Comparison of ENCODE assay signal across 21 cellular contexts in genomic region chr20:59322101-59322500, GRCh38. TPM values are rescaled to one million over a fixed set of nuclear protein-coding genes. Genes with fewer than 3 reads are reported as not detected.
DNase-seq lines count a peak whose midpoint lies in the region; ATAC-seq and TF ChIP-seq lines count a peak whose summit lies in the region.
"Had no signal": no experiment of that assay in that cellular context is flagged by ENCODE, and none has a peak within 500 bp of the region (broad histone marks: within the 10 kb centered on the region; RNA-seq: fewer than 3 reads in every experiment).

No MANE protein-coding gene starts in this region.

- no peaks in the 10 kb centered on the region for H4K20me1 ChIP-seq in neural cell (ENCODE audit: insufficient read depth)

- DNase-seq in A673 (ENCODE audit: low spot score), result peak; percentile 15
- peak; percentile 72 for DNase-seq in NB4 (ENCODE audit: low read depth)
- peak in 1 of 10 donors; percentile 21 for DNase-seq in dorsolateral prefrontal cortex
- no peak for DNase-seq in NOMO-1 (lab: John Stamatoyannopoulos, UW; ENCODE audit: unreplicated experiment in 2 of 2)
- no peak for DNase-seq in H4 (ENCODE audit: low spot score)
- no peak for DNase-seq in SW480 (ENCODE audit: low spot score)
- DNase-seq in foreskin keratinocyte, result no peak
- DNase-seq: EL; GF-D8; MM.1S; NCI-H1092; NCI-H1436; NCI-H187 treated with DMSO at 0.1 percent for 48 hours; NCI-H2107; NCI-H2227 treated with DMSO at 0.1 percent for 48 hours; NCI-H510A treated with DMSO at 0.1 percent for 48 hours; NCI-H774; NK-92 treated with Interleukin-12 subunit alpha and Interleukin-12 subunit beta, amount 100 ng/mL, for 24 hours; Peyer's patch had no signal

- no peak for ATAC-seq in foreskin keratinocyte

- H3K9me3 ChIP-seq in A673 (ENCODE audit: low read depth, low read length, poor library complexity, severe bottlenecking) (no peaks in the 10 kb centered on the region), neural cell (ENCODE audit: low read length) (no peaks in the 10 kb centered on the region)
- H3K9me3 ChIP-seq: Peyer's patch had no signal

- peak overlapping the region; percentile 51 for H3K9ac ChIP-seq in neural cell (ENCODE audit: low read length)

- H3K4me2 ChIP-seq in neural cell (ENCODE audit: low read length), result peak overlapping the region; percentile 10

- peaks cover 11% of the 10 kb centered on the region for H3K27me3 ChIP-seq in A673 (replicated peaks; ENCODE audit: insufficient read depth, low read depth, low read length, poor library complexity)
- H3K27me3 ChIP-seq in dorsolateral prefrontal cortex, result no peaks in the 10 kb centered on the region
- no peaks in the 10 kb centered on the region for H3K27me3 ChIP-seq in neural cell (ENCODE audit: insufficient read depth, low read depth, low read length)
- no peaks in the 10 kb centered on the region for H3K27me3 ChIP-seq in foreskin keratinocyte
- H3K27me3 ChIP-seq: Peyer's patch had no signal

- CTCF ChIA-PET in A673 (lab: Charles Lee), result no interaction called here

- no peaks in the 10 kb centered on the region for H3K9me2 ChIP-seq in neural cell (ENCODE audit: insufficient read depth, low read length)

- H3K4me1 ChIP-seq in A673 (ENCODE audit: insufficient read depth, low read length, poor library complexity, severe bottlenecking) (no peaks in the 10 kb centered on the region), foreskin keratinocyte (no peaks in the 10 kb centered on the region)
- H3K4me1 ChIP-seq: Peyer's patch had no signal

- TF ChIP-seq RAD21 in neural cell (conservative IDR thresholded peaks at IDR 0.05), result no peak

- TF ChIP-seq CTCF in A673 (conservative IDR thresholded peaks at IDR 0.05; ENCODE audit: low read depth, low read length), result no peak
- TF ChIP-seq CTCF in NB4 (IDR thresholded peaks at IDR 0.05; ENCODE audit: low read depth, low read length), result no peak
- TF ChIP-seq CTCF in dorsolateral prefrontal cortex (IDR thresholded peaks at IDR 0.05 in 54 of 56, conservative IDR thresholded peaks at IDR 0.05 in 2 of 56; ENCODE audit: low read depth in 1 of 56, partially characterized antibody in 56 of 56), result no peak
- TF ChIP-seq CTCF in neural cell (IDR thresholded peaks at IDR 0.05; ENCODE audit: poor library complexity, severe bottlenecking), result no peak
- no peak for TF ChIP-seq CTCF in foreskin keratinocyte (conservative IDR thresholded peaks at IDR 0.05)

- no peak overlapping the region for H3K27ac ChIP-seq in A673 (ENCODE audit: low read depth, low read length, poor library complexity, severe bottlenecking)
- peak overlapping the region in 38 of 59 donors; percentile 2 to 89 (median 60) for H3K27ac ChIP-seq in dorsolateral prefrontal cortex
- peak overlapping the region; percentile 75 for H3K27ac ChIP-seq in neural cell (ENCODE audit: low read length)
- H3K27ac ChIP-seq in foreskin keratinocyte, result no peak overlapping the region
- H3K27ac ChIP-seq: Peyer's patch had no signal

- intact Hi-C loops in A673 (cut with micrococcal nuclease; ENCODE audit: unreplicated experiment), result no loop called here
- intact Hi-C loops in dorsolateral prefrontal cortex (cut with DNase I), result no loop called here

- H3K36me3 ChIP-seq in A673 (ENCODE audit: insufficient read depth, low read length, poor library complexity, severe bottlenecking), result no peaks in the 10 kb centered on the region
- no peaks in the 10 kb centered on the region for H3K36me3 ChIP-seq in neural cell (ENCODE audit: insufficient read depth, low read length)

- no peak for TF ChIP-seq EP300 in neural cell (conservative IDR thresholded peaks at IDR 0.05; ENCODE audit: poor library complexity, severe bottlenecking)

- POLR2A ChIA-PET in A673 (lab: Charles Lee; ENCODE audit: low non-redundant PET), result no interaction called here

- H3F3A ChIP-seq in neural cell (ENCODE audit: insufficient read depth, low read length, poor library complexity, severe bottlenecking), result no peaks in the 10 kb centered on the region

- BruUV-seq in A673 (replicated peaks; lab: Mats Ljungman, UMichigan), result no TSS peak

- H3K79me2 ChIP-seq in neural cell (replicated peaks; ENCODE audit: insufficient read depth, low read length), result no peaks in the 10 kb centered on the region

- H2AFZ ChIP-seq in neural cell (ENCODE audit: low read depth, low read length), result no peak overlapping the region

- H3K4me3 ChIP-seq in A673 (ENCODE audit: low read depth, low read length, poor library complexity, severe bottlenecking) (no peak overlapping the region), NB4 (ENCODE audit: low read depth, low read length) (no peak overlapping the region), dorsolateral prefrontal cortex (no peak overlapping the region), neural cell (ENCODE audit: low read length) (peak overlapping the region; percentile 54)
- H3K4me3 ChIP-seq: Peyer's patch had no signal

- no peak for TF ChIP-seq POLR2A in NB4 (IDR thresholded peaks at IDR 0.05; ENCODE audit: extremely low read depth, insufficient read length)

TF ChIP-seq in neural cell, 6 proteins besides CTCF, POLR2A, EP300 and RAD21:
- no peak for TF ChIP-seq MXI1 (conservative IDR thresholded peaks at IDR 0.05; ENCODE audit: poor library complexity, severe bottlenecking)
- TF ChIP-seq EZH2 (IDR thresholded peaks at IDR 0.05; ENCODE audit: borderline replicate concordance, insufficient read depth, low read length, poor library complexity, severe bottlenecking), result no peak
- no peak for TF ChIP-seq TAF1 (IDR thresholded peaks at IDR 0.05; ENCODE audit: low read depth)
- no peak for TF ChIP-seq POLR2AphosphoS5 (IDR thresholded peaks at IDR 0.05)
- no peak for TF ChIP-seq REST (IDR thresholded peaks at IDR 0.05; ENCODE audit: borderline replicate concordance)

RNA-seq across cellular contexts. Expression of gene EDN3, which starts 21.7 kb away (rescaled TPM):
- total RNA-seq in A673 (2021) (not detected in 2 replicates), dorsolateral prefrontal cortex (1 to 10 TPM in 106 of 120 experiments, under 1 TPM in 14; 0.17 to 5.4 (median 2.0) TPM), foreskin keratinocyte (not detected in 2 replicates)
- polyA plus RNA-seq in neural cell (0.50 TPM in 1 of 2 replicates, not detected in the other), foreskin keratinocyte (not detected in 2 replicates)
- 0.35 and 0.49 TPM in 2 replicates for polyA minus RNA-seq in neural cell
- total RNA-seq in H4 (2014; rRNA removed; shearing (Covaris generic)), result not detected in 2 replicates
- total RNA-seq: A172 had no signal

Comparison
In these comparisons a context has a peak if more than half of its experiments do, and no peak if none do; other contexts are left out.
1. DNase-seq: peak in A673 (single experiment) and NB4 (single experiment); none in NOMO-1 (0 of 2), H4 (single experiment), SW480 (single experiment) and foreskin keratinocyte (0 of 2).
2. H3K27ac ChIP-seq: peak in dorsolateral prefrontal cortex (38 of 59) and neural cell (single experiment); none in A673 (single experiment) and foreskin keratinocyte (single experiment).